ENCODE assay signal across 24 cellular contexts in the genomic region with DNA sequence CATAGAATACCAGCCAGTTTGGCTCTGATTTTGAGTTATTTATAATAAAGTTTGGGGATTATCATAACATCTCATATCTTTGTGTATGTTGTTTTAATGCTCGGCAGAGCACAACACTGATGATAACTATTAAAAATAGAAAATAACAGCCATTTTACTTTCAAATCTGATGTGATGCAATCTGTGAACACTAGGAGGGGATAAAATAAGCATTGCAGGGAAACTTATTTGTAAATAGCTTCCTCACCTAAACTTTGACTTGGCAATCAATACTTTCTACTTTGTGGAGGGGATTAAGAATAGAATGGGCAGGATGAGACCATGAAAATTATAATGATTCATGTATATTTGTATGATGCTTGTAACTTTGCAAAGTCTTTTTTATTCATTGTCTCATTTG. TPM values are rescaled to one million over a fixed set of nuclear protein-coding genes. Genes with fewer than 3 reads are reported as not detected.
DNase-seq lines count a peak whose midpoint lies in the region; ATAC-seq and TF ChIP-seq lines count a peak whose summit lies in the region.
"Had no signal": no experiment of that assay in that cellular context is flagged by ENCODE, and none has a peak within 500 bp of the region (broad histone marks: within the 10 kb centered on the region; RNA-seq: fewer than 3 reads in every experiment).

No MANE protein-coding gene starts in this region.

- no peaks in the 10 kb centered on the region for H3K9me3 ChIP-seq in CD8-positive, alpha-beta T cell (ENCODE audit: low read length)
- H3K9me3 ChIP-seq in uterus, result no peaks in the 10 kb centered on the region
- H3K9me3 ChIP-seq: BLaER1, heart right ventricle, spleen had no signal

- DNase-seq in CD8-positive, alpha-beta T cell, result no peak
- DNase-seq in chondrocyte (ENCODE audit: low spot score) (no peak), uterus (no peak), NCI-H2029 treated with DMSO at 0.1 percent for 48 hours (lab: John Stamatoyannopoulos, UW) (no peak)
- no peak for DNase-seq in naive thymus-derived CD8-positive, alpha-beta T cell
- DNase-seq: activated naive CD4-positive, alpha-beta T cell treated with anti-CD3 and anti-CD28 coated beads, Interleukin-2, amount 50 U/mL, for 16 hours; caudate nucleus; EL; heart right ventricle; KG1; kidney glomerular epithelial cell; NCI-H2029; NCI-H526 treated with DMSO at 0.1 percent for 48 hours; spleen; stimulated activated naive CD8-positive, alpha-beta T cell treated with anti-CD3 and anti-CD28 coated beads, Interleukin-15, amount 100 ng/mL, for 72 hours had no signal

- peaks cover 25% of the 10 kb centered on the region for H3K36me3 ChIP-seq in CD8-positive, alpha-beta T cell (ENCODE audit: insufficient read depth, low read length)
- no peaks in the 10 kb centered on the region for H3K36me3 ChIP-seq in uterus

- H3K27ac Mint-ChIP-seq in CD8-positive, alpha-beta T cell, result peak overlapping the region; percentile 69
- H3K27ac Mint-ChIP-seq in chondrocyte (ENCODE audit: unreplicated experiment), result no peak overlapping the region
- peak overlapping the region in 6 of 10 donors; percentile 38 to 63 (median 44) for H3K27ac Mint-ChIP-seq in naive thymus-derived CD8-positive, alpha-beta T cell
- H3K27ac Mint-ChIP-seq: mesothelial cell of epicardium; T-helper 1 cell treated with Interleukin-12 subunit alpha and Interleukin-12 subunit beta and Interleukin-4 antibody, amounts not matched to agents 30 μg/mL and 1 μg/mL, for 36 hours had no signal

- no peak overlapping the region for H3K4me3 Mint-ChIP-seq in CD8-positive, alpha-beta T cell
- no peak overlapping the region for H3K4me3 Mint-ChIP-seq in chondrocyte (ENCODE audit: unreplicated experiment)
- H3K4me3 Mint-ChIP-seq in naive thymus-derived CD8-positive, alpha-beta T cell, result no peak overlapping the region
- H3K4me3 Mint-ChIP-seq: mesothelial cell of epicardium; stimulated activated naive CD8-positive, alpha-beta T cell treated with anti-CD3 and anti-CD28 coated beads, Interleukin-15, amount 100 ng/mL, for 72 hours; T-helper 1 cell treated with Interleukin-12 subunit alpha and Interleukin-12 subunit beta and Interleukin-4 antibody, amounts not matched to agents 30 μg/mL and 1 μg/mL, for 36 hours had no signal

- H3K4me1 ChIP-seq in CD8-positive, alpha-beta T cell (ENCODE audit: insufficient read depth, low read length), result no peaks in the 10 kb centered on the region
- no peaks in the 10 kb centered on the region for H3K4me1 ChIP-seq in uterus
- H3K4me1 ChIP-seq: heart right ventricle, spleen had no signal

- H3K36me3 Mint-ChIP-seq in CD8-positive, alpha-beta T cell, result peaks cover 83% of the 10 kb centered on the region
- peaks cover 42% of the 10 kb centered on the region for H3K36me3 Mint-ChIP-seq in chondrocyte (ENCODE audit: low read depth)
- peaks cover 0 to 89% (median 22%) of the 10 kb centered on the region in 3 donors for H3K36me3 Mint-ChIP-seq in naive thymus-derived CD8-positive, alpha-beta T cell

- no peaks in the 10 kb centered on the region for H3K27me3 Mint-ChIP-seq in CD8-positive, alpha-beta T cell (ENCODE audit: low read depth)
- no peaks in the 10 kb centered on the region for H3K27me3 Mint-ChIP-seq in chondrocyte (ENCODE audit: low read depth)
- no peaks in the 10 kb centered on the region for H3K27me3 Mint-ChIP-seq in naive thymus-derived CD8-positive, alpha-beta T cell
- H3K27me3 Mint-ChIP-seq: stimulated activated naive CD8-positive, alpha-beta T cell treated with anti-CD3 and anti-CD28 coated beads, Interleukin-15, amount 100 ng/mL, for 72 hours had no signal

- H3K4me3 ChIP-seq in CD8-positive, alpha-beta T cell (ENCODE audit: low read depth, low read length), result no peak overlapping the region
- no peak overlapping the region for H3K4me3 ChIP-seq in uterus
- H3K4me3 ChIP-seq: BLaER1, GM12878, heart right ventricle, spleen had no signal

- CTCF ChIA-PET in CD8-positive, alpha-beta T cell (lab: Charles Lee), result interaction anchor here (1.2 kb wide), 1 partner anchor 48 kb away, joined by 3 read pairs; no protein-coding TSS in a partner anchor

- intact Hi-C loops in CD8-positive, alpha-beta T cell (cut with DNase I, micrococcal nuclease), result no loop called here
- intact Hi-C loops in uterus (cut with DNase I; ENCODE audit: low total_unique reads), result no loop called here

- TF ChIP-seq POLR2A in uterus (IDR thresholded peaks at IDR 0.05), result no peak

- POLR2A ChIA-PET in CD8-positive, alpha-beta T cell (lab: Charles Lee), result interaction anchor here (0.7 kb wide), 1 partner anchor 496 kb away, joined by 3 read pairs; no protein-coding TSS in a partner anchor
- POLR2A ChIA-PET in naive thymus-derived CD8-positive, alpha-beta T cell (lab: Charles Lee), result no interaction called here

- no peak for TF ChIP-seq CTCF in CD8-positive, alpha-beta T cell (IDR thresholded peaks at IDR 0.05)
- TF ChIP-seq CTCF in LNCAP (IDR thresholded peaks at IDR 0.05) (peak; percentile 14; the same call in 1 of the 2 replicates), chondrocyte (IDR thresholded peaks at IDR 0.05) (peak; percentile 59), uterus (IDR thresholded peaks at IDR 0.05) (no peak)

- no peaks in the 10 kb centered on the region for H3K27me3 ChIP-seq in CD8-positive, alpha-beta T cell (ENCODE audit: insufficient read depth, low read length)
- no peaks in the 10 kb centered on the region for H3K27me3 ChIP-seq in uterus
- H3K27me3 ChIP-seq: BLaER1, heart right ventricle, spleen had no signal

- no peaks in the 10 kb centered on the region for H3K9me3 Mint-ChIP-seq in CD8-positive, alpha-beta T cell
- H3K9me3 Mint-ChIP-seq in chondrocyte (ENCODE audit: low read depth), result no peaks in the 10 kb centered on the region
- H3K9me3 Mint-ChIP-seq in naive thymus-derived CD8-positive, alpha-beta T cell, result no peaks in the 10 kb centered on the region
- H3K9me3 Mint-ChIP-seq: mesothelial cell of epicardium; stimulated activated naive CD8-positive, alpha-beta T cell treated with anti-CD3 and anti-CD28 coated beads, Interleukin-15, amount 100 ng/mL, for 72 hours; T-helper 1 cell treated with Interleukin-12 subunit alpha and Interleukin-12 subunit beta and Interleukin-4 antibody, amounts not matched to agents 30 μg/mL and 1 μg/mL, for 36 hours had no signal

- H3K27ac ChIP-seq in CD8-positive, alpha-beta T cell (ENCODE audit: low read depth, low read length), result no peak overlapping the region
- H3K27ac ChIP-seq in uterus, result no peak overlapping the region
- H3K27ac ChIP-seq: BLaER1, heart right ventricle, RWPE1, spleen had no signal

- no peaks in the 10 kb centered on the region for H3K4me1 Mint-ChIP-seq in CD8-positive, alpha-beta T cell (ENCODE audit: low read depth)
- H3K4me1 Mint-ChIP-seq in chondrocyte (ENCODE audit: low read depth), result peaks cover 8% of the 10 kb centered on the region
- H3K4me1 Mint-ChIP-seq in naive thymus-derived CD8-positive, alpha-beta T cell, result peaks cover 0 to 5% (median under 1%) of the 10 kb centered on the region in 4 donors
- H3K4me1 Mint-ChIP-seq: mesothelial cell of epicardium had no signal

- no peak for ATAC-seq in CD8-positive, alpha-beta T cell
- ATAC-seq in naive thymus-derived CD8-positive, alpha-beta T cell, result no peak
- ATAC-seq in GM21576 (IDR thresholded peaks at IDR 0.05; ENCODE audit: unreplicated experiment), result no peak
- no peak for ATAC-seq in HG03095 (IDR thresholded peaks at IDR 0.05; ENCODE audit: unreplicated experiment)
- ATAC-seq: activated CD4-positive, CD25-positive, alpha-beta regulatory T cell treated with anti-CD3 and anti-CD28 coated beads, Interleukin-2, amount 50 U/mL, for 24 hours; GM12878; heart right ventricle; stimulated activated naive CD8-positive, alpha-beta T cell treated with anti-CD3 and anti-CD28 coated beads, Interleukin-15, amount 100 ng/mL, for 72 hours had no signal

RNA-seq across cellular contexts. Expression of a gene that starts 54.4 kb away (rescaled TPM):
- 10 to 100 TPM; 61.3 to 64.1 TPM for total RNA-seq in CD8-positive, alpha-beta T cell
- 75.1 to 88.4 TPM (median 76.7 TPM) in 3 replicates for total RNA-seq in chondrocyte
- 10 to 100 TPM; 49.3 to 58.8 TPM for total RNA-seq in naive thymus-derived CD8-positive, alpha-beta T cell
- polyA plus RNA-seq in naive thymus-derived CD8-positive, alpha-beta T cell, result 10 to 100 TPM; 38.0 to 39.0 (median 38.9) TPM
- 10 to 100 TPM; 52.5 to 86.1 (median 60.4) TPM for total RNA-seq in uterus

RNA-seq across cellular contexts. Expression of a gene that starts 55.1 kb away (rescaled TPM):
- 100 to 1,000 TPM; 114 to 128 TPM for total RNA-seq in CD8-positive, alpha-beta T cell
- total RNA-seq in chondrocyte (18.3 to 29.8 TPM (median 19.9 TPM) in 3 replicates), uterus (100 to 1,000 TPM in 2 of 4 donors, 10 to 100 TPM in 2; 58.2 to 245 (median 98.6) TPM)
- total RNA-seq in naive thymus-derived CD8-positive, alpha-beta T cell, result 10 to 100 TPM; 86.0 to 88.5 TPM
- 10 to 100 TPM; 12.4 to 16.4 (median 15.2) TPM for polyA plus RNA-seq in naive thymus-derived CD8-positive, alpha-beta T cell

Comparison
In these comparisons a context has a peak if more than half of its experiments do, and no peak if none do; other contexts are left out.
1. CTCF ChIP-seq: peak in LNCAP (single experiment) and chondrocyte (single experiment); none in CD8-positive, alpha-beta T cell (single experiment) and uterus (0 of 4).